8 cellular contexts compared by ENCODE assay signal in the genomic region with DNA sequence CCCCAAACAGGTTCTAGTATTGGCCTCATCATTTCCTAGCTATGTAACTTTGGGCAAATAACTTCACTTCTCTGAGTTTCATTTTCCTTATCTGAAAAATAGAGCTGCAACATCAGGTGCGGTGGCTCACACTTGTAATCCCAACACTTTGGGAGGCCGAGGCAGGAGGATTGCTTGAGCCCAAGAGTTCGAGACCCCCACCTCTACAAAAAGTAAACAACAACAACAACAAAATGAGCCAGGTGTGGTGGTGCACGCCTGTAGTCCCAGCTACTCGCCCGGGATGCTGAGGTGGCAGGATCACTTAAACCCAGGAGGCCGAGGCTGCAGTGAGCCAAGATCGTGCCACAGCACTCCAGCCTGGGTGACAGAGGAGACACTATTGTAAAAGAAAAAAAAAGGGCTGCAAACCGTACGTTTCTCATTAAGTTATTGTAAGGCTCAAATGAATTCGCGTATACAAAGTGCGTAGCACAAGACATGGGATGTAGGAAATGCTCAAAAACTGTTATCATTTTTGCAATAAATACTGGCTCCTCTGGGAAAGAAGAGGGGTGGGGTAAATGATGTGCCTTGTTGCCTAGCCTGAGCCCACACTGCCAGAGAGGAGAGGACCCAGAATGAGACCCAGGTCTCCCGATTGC.
DNase-seq lines count a peak whose midpoint lies in the region; ATAC-seq lines count a peak whose summit lies in the region.

No MANE protein-coding gene starts in this region.

- H3K36me3 ChIP-seq in BLaER1, result peaks cover 17% of the 10 kb centered on the region
- H3K36me3 ChIP-seq in NT2/D1 (ENCODE audit: insufficient read depth, insufficient read length, low read length), result peaks cover 16% of the 10 kb centered on the region
- no peaks in the 10 kb centered on the region for H3K36me3 ChIP-seq in endocrine pancreas (ENCODE audit: control insufficient read depth, insufficient read depth, low read length)
- peaks cover 2% of the 10 kb centered on the region for H3K36me3 ChIP-seq in neuron (ENCODE audit: insufficient read depth, low read length)

- H3K4me3 ChIP-seq in BLaER1, result peak overlapping the region; percentile 96
- peak overlapping the region; percentile 98 for H3K4me3 ChIP-seq in NT2/D1 (ENCODE audit: insufficient read length, low read depth)
- peak overlapping the region; percentile 81 for H3K4me3 ChIP-seq in endocrine pancreas (ENCODE audit: control insufficient read depth, insufficient read depth, low read length)
- H3K4me3 ChIP-seq in neuron (ENCODE audit: low read length), result peak overlapping the region; percentile 79

- peak overlapping the region; percentile 95 for H3K4me2 ChIP-seq in BLaER1

- no peaks in the 10 kb centered on the region for H3K9me3 ChIP-seq in BLaER1
- no peaks in the 10 kb centered on the region for H3K9me3 ChIP-seq in NT2/D1 (ENCODE audit: insufficient read depth, low read length)
- no peaks in the 10 kb centered on the region for H3K9me3 ChIP-seq in endocrine pancreas (ENCODE audit: control insufficient read depth, low read length)
- no peaks in the 10 kb centered on the region for H3K9me3 ChIP-seq in neuron (ENCODE audit: low read length)

- DNase-seq in NT2/D1 (ENCODE audit: low read depth, low spot score) (no peak), retina (no peak), NCI-H446 treated with DMSO at 0.1 percent for 48 hours (lab: John Stamatoyannopoulos, UW) (no peak), NK-92 (lab: John Stamatoyannopoulos, UW; ENCODE audit: unreplicated experiment) (no peak)

- H3K27ac ChIP-seq in BLaER1, result peak overlapping the region; percentile 78

- peaks cover 11% of the 10 kb centered on the region; the same call in 1 of the 2 replicates for H4K20me1 ChIP-seq in BLaER1

- ATAC-seq in GM21526 (IDR thresholded peaks at IDR 0.05; ENCODE audit: low FRiP score, unreplicated experiment), result no peak

- H3K27me3 ChIP-seq in BLaER1 (no peaks in the 10 kb centered on the region), NT2/D1 (ENCODE audit: insufficient read depth, insufficient read length) (no peaks in the 10 kb centered on the region), endocrine pancreas (ENCODE audit: control insufficient read depth, insufficient read depth, low read length) (no peaks in the 10 kb centered on the region), neuron (ENCODE audit: insufficient read depth, low read length) (no peaks in the 10 kb centered on the region)

- H3K4me1 ChIP-seq in BLaER1 (peaks cover 62% of the 10 kb centered on the region), NT2/D1 (ENCODE audit: insufficient read depth, insufficient read length) (no peaks in the 10 kb centered on the region), endocrine pancreas (ENCODE audit: control insufficient read depth, insufficient read depth, low read length) (peaks cover 5% of the 10 kb centered on the region), neuron (ENCODE audit: insufficient read depth, low read length) (peaks cover 19% of the 10 kb centered on the region)

- peak overlapping the region; percentile 38 for H2AFZ ChIP-seq in neuron (ENCODE audit: low read depth, low read length)

- H3K9ac ChIP-seq in BLaER1 (peak overlapping the region; percentile 87), NT2/D1 (ENCODE audit: insufficient read length, low read depth) (peak overlapping the region; percentile 97), endocrine pancreas (ENCODE audit: control insufficient read depth, insufficient read depth, low read length) (peak overlapping the region; percentile 45)

Comparison
In these comparisons a context has a peak if more than half of its experiments do, and no peak if none do; other contexts are left out.
1. H3K9ac ChIP-seq: peak in every context shown above with its lines; median percentile 97 in NT2/D1; 87 in BLaER1; 45 in endocrine pancreas.